In the genomic region with DNA sequence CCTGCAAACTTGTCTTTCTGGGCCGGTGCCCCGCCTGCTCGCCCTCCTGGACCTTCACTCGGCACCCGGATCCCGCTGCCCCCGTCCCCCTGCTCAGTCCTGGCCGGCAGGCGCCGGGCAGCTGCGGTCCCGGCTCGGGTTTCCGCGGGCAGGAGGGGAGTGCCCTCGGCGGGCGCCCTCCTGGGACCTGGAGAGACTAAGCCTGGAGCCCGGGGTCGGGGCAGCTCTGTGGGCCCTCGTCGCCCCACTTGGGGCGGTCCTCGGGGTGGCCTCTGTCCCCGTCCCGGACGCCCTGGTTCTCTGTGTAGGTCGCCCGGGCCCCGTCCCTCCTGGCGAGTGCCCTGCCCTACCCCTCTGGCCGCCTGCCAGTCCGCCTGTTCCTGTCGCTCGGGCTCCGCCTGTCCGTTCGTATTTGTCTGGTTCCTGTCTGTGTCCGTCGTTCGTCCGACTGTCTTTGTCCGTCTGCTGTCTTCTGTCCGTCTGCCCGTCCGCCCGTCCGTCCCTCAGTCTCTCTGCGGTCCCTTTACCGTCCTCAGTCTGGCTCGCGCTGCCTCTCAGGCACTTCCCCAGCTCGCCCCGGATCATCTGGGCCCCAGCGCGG, we compare ENCODE assay signal across 1 cellular context.
TF ChIP-seq lines count a peak whose summit lies in the region.

No MANE protein-coding gene starts in this region.

TF ChIP-seq in IMR-90, 13 proteins besides CTCF, POLR2A, EP300 and RAD21 (continued from another document):
- TF ChIP-seq, protein P1, sequence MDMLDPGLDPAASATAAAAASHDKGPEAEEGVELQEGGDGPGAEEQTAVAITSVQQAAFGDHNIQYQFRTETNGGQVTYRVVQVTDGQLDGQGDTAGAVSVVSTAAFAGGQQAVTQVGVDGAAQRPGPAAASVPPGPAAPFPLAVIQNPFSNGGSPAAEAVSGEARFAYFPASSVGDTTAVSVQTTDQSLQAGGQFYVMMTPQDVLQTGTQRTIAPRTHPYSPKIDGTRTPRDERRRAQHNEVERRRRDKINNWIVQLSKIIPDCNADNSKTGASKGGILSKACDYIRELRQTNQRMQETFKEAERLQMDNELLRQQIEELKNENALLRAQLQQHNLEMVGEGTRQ (IDR thresholded peaks at IDR 0.05; ENCODE audit: low read depth, low read length): no peak
- TF ChIP-seq MXI1 (IDR thresholded peaks at IDR 0.05; ENCODE audit: borderline replicate concordance, low read depth, low read length) (no peak), MAZ (IDR thresholded peaks at IDR 0.05; ENCODE audit: borderline replicate concordance, low read depth, low read length) (no peak; the same call in 1 of the 2 replicates), RFX5 (IDR thresholded peaks at IDR 0.05; ENCODE audit: low read depth, low read length) (no peak)
